8 cellular contexts compared by ENCODE assay signal in genomic region chr16:1102921-1103648, GRCh38. TPM values are rescaled to one million over a fixed set of nuclear protein-coding genes. Genes with fewer than 3 reads are reported as not detected.
A peak's percentile ranks its signal among the peaks of the same experiment; 100 is the strongest.
DNase-seq lines count a peak whose midpoint lies in the region; ATAC-seq and TF ChIP-seq lines count a peak whose summit lies in the region.

No MANE protein-coding gene starts in this region.

- H3K4me3 Mint-ChIP-seq in memory B cell, result no peak overlapping the region

- H3K36me3 Mint-ChIP-seq in memory B cell, result no peaks in the 10 kb centered on the region

- H3K27me3 Mint-ChIP-seq in memory B cell, result peaks cover 6% of the 10 kb centered on the region

- H3K27ac Mint-ChIP-seq in memory B cell, result no peak overlapping the region

- ATAC-seq in memory B cell (ENCODE audit: low read depth) (peak; percentile 84), HG02678 (IDR thresholded peaks at IDR 0.05; ENCODE audit: unreplicated experiment) (no peak)

- no peak overlapping the region for H3K4me3 ChIP-seq in LNCaP clone FGC (ENCODE audit: low read depth, low read length)

- DNase-seq in DMS79 treated with DMSO at 0.1 percent for 48 hours (lab: John Stamatoyannopoulos, UW) (peak; percentile 52), LNCaP clone FGC (ENCODE audit: low read depth) (no peak), dermis blood vessel endothelial cell (peak; percentile 48), memory B cell (ENCODE audit: low spot score in 2 of 2) (peak; percentile 70 to 84), MV-4-11 (lab: John Stamatoyannopoulos, UW) (no peak)
- DNase-seq in activated CD4-positive, alpha-beta T cell treated with anti-CD3 and anti-CD28 coated beads for 48 hours, result peak; percentile 78
- peak; percentile 16 to 29 for DNase-seq in stimulated activated CD8-positive, alpha-beta memory T cell treated with anti-CD3 and anti-CD28 coated beads, Interleukin-15, amount 100 ng/mL, for 4 hours (ENCODE audit: low read depth in 2 of 2)

- H3K9me3 Mint-ChIP-seq in memory B cell, result no peaks in the 10 kb centered on the region

- TF ChIP-seq CTCF in LNCaP clone FGC (IDR thresholded peaks at IDR 0.05; ENCODE audit: control insufficient read depth, extremely low read depth, insufficient read depth), result peak; percentile 93

- peaks cover 4% of the 10 kb centered on the region for H3K4me1 Mint-ChIP-seq in memory B cell

RNA-seq across cellular contexts. Expression of gene C1QTNF8, which starts 7.0 kb away (rescaled TPM):
- total RNA-seq in dermis blood vessel endothelial cell, result not detected in 2 replicates

RNA-seq across cellular contexts. Expression of gene SSTR5, which starts 30.5 kb away (rescaled TPM):
- total RNA-seq in dermis blood vessel endothelial cell, result 0.17 and 1.1 TPM in 2 replicates

RNA-seq across cellular contexts. Expression of gene CACNA1H, which starts 49.8 kb away (rescaled TPM):
- 0.05 and 0.17 TPM in 2 replicates for total RNA-seq in dermis blood vessel endothelial cell

Comparison
In these comparisons a context has a peak if more than half of its experiments do, and no peak if none do; other contexts are left out.
1. DNase-seq: peak in DMS79 treated with DMSO at 0.1 percent for 48 hours (single experiment), activated CD4-positive, alpha-beta T cell treated with anti-CD3 and anti-CD28 coated beads for 48 hours (single experiment), dermis blood vessel endothelial cell (single experiment), memory B cell (2 of 2) and stimulated activated CD8-positive, alpha-beta memory T cell treated with anti-CD3 and anti-CD28 coated beads, Interleukin-15, amount 100 ng/mL, for 4 hours (2 of 2); none in LNCaP clone FGC (single experiment) and MV-4-11 (single experiment).